Comparison of ENCODE assay signal across 8 cellular contexts in the genomic region with DNA sequence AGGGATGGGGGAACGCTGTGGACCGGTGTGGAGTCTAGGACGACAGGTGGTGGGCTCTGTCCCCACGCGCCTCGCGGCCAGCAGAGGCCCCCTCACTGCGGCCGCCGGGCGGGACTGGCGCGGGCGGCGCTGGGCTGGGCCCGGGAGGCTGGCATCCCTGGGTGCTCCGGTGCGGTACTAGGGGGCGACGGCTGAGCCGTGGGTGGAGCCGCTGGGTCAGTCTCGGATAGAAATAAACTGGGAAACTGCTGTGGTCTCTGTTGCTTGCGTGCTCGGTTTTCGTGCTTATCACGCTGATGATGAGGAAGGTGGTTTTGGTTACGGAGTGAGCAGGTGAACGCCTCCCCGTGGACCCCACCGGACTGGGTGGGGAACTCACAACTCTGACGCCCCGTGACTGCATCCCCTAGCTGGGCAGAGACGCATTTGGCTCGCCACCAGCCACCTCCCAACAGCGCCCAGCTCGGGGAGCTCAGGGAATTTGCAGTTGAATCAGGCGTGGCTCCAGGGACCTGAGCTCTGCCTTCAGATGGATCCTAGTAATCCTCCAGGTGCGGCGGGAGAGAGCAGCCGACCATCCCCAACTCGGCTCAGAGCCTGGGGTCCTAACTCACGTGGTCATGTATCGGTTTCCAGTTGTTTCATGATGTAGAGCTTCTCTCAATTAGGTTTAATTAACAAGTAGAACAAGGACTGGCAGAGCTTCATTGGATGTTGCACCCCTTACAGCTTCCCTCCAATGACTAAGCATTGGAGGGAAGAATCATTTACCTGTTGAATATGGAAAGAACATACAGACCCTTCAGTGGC. TPM values are rescaled to one million over a fixed set of nuclear protein-coding genes. Genes with fewer than 3 reads are reported as not detected.
DNase-seq lines count a peak whose midpoint lies in the region; ATAC-seq, FAIRE-seq and TF ChIP-seq lines count a peak whose summit lies in the region.

No MANE protein-coding gene starts in this region.

- H3K36me3 Mint-ChIP-seq in Caco-2 (ENCODE audit: insufficient read depth, unreplicated experiment): no peaks in the 10 kb centered on the region
- no peaks in the 10 kb centered on the region for H3K36me3 Mint-ChIP-seq in activated CD8-positive, alpha-beta T cell treated with anti-CD3 and anti-CD28 coated beads, Interleukin-2, amount 10 ng/mL, durations not matched to agents 7 days and 5 days (ENCODE audit: low read depth)
- H3K36me3 Mint-ChIP-seq in osteocyte (ENCODE audit: unreplicated experiment): no peaks in the 10 kb centered on the region

- CTCF ChIA-PET in Caco-2 (lab: Charles Lee): interaction anchor here (1.3 kb wide), 1 partner anchor 22 kb away, joined by 3 read pairs; no protein-coding TSS in a partner anchor
- CTCF ChIA-PET in activated CD8-positive, alpha-beta T cell treated with anti-CD3 and anti-CD28 coated beads, Interleukin-2, amount 10 ng/mL, durations not matched to agents 7 days and 5 days (lab: Charles Lee): interaction anchor here (1.0 to 1.6 kb wide), 2 partner anchors 12 to 31 kb away, joined by 3 to 5 read pairs; no protein-coding TSS in a partner anchor

- H3K27me3 Mint-ChIP-seq in Caco-2 (ENCODE audit: insufficient read depth, unreplicated experiment) (no peaks in the 10 kb centered on the region), osteocyte (ENCODE audit: unreplicated experiment) (peaks cover 6% of the 10 kb centered on the region)
- H3K27me3 Mint-ChIP-seq in activated CD8-positive, alpha-beta T cell treated with anti-CD3 and anti-CD28 coated beads, Interleukin-2, amount 10 ng/mL, durations not matched to agents 7 days and 5 days (ENCODE audit: low read depth): peaks cover 19% of the 10 kb centered on the region

- intact Hi-C loops in Caco-2 (cut with micrococcal nuclease; ENCODE audit: unreplicated experiment): no loop called here
- intact Hi-C loops in Right ventricle myocardium superior (cut with DNase I): no loop called here

- H3K9me3 Mint-ChIP-seq in Caco-2 (ENCODE audit: unreplicated experiment) (no peaks in the 10 kb centered on the region), osteocyte (ENCODE audit: unreplicated experiment) (peaks cover 3% of the 10 kb centered on the region)
- H3K9me3 Mint-ChIP-seq in activated CD8-positive, alpha-beta T cell treated with anti-CD3 and anti-CD28 coated beads, Interleukin-2, amount 10 ng/mL, durations not matched to agents 7 days and 5 days (ENCODE audit: insufficient read depth): no peaks in the 10 kb centered on the region

- no peaks in the 10 kb centered on the region for H3K27me3 ChIP-seq in Caco-2 (replicated peaks; ENCODE audit: control insufficient read depth, insufficient read depth, low read length)

- H3K4me3 Mint-ChIP-seq in Caco-2 (ENCODE audit: unreplicated experiment) (peak overlapping the region; percentile 70), osteocyte (ENCODE audit: unreplicated experiment) (peak overlapping the region; percentile 72)
- H3K4me3 Mint-ChIP-seq in activated CD8-positive, alpha-beta T cell treated with anti-CD3 and anti-CD28 coated beads, Interleukin-2, amount 10 ng/mL, durations not matched to agents 7 days and 5 days: peak overlapping the region; percentile 60

- no peaks in the 10 kb centered on the region for H3K36me3 ChIP-seq in Caco-2 (ENCODE audit: control insufficient read depth, insufficient read depth, low read length)

- no peaks in the 10 kb centered on the region for H3K9me3 ChIP-seq in Caco-2

- ATAC-seq in activated CD8-positive, alpha-beta T cell treated with anti-CD3 and anti-CD28 coated beads, Interleukin-2, amount 10 ng/mL, durations not matched to agents 7 days and 5 days: peak; percentile 82
- peak; percentile 69 for ATAC-seq in Right ventricle myocardium superior (ENCODE audit: poor library complexity)

- peaks cover 16% of the 10 kb centered on the region for H3K4me1 ChIP-seq in Caco-2

- POLR2A ChIA-PET in Caco-2 (lab: Charles Lee): no interaction called here
- POLR2A ChIA-PET in activated CD8-positive, alpha-beta T cell treated with anti-CD3 and anti-CD28 coated beads, Interleukin-2, amount 10 ng/mL, durations not matched to agents 7 days and 5 days (lab: Charles Lee): no interaction called here

- FAIRE-seq in HTR-8/SVneo (lab: Jason Lieb, UNC): no peak

- TF ChIP-seq CTCF in Caco-2 (IDR thresholded peaks at IDR 0.05; ENCODE audit: insufficient read depth in 1 of 2, low read depth in 1 of 2, low read length in 1 of 2, severe bottlenecking in 1 of 2, unreplicated experiment in 1 of 2) (no peak), osteocyte (IDR thresholded peaks at IDR 0.05) (no peak)

- H3K4me3 ChIP-seq in Caco-2 (ENCODE audit: low read depth, low read length): peak overlapping the region; percentile 45

- H3K4me1 Mint-ChIP-seq in Caco-2 (ENCODE audit: low read depth, unreplicated experiment): peaks cover 20% of the 10 kb centered on the region
- H3K4me1 Mint-ChIP-seq in activated CD8-positive, alpha-beta T cell treated with anti-CD3 and anti-CD28 coated beads, Interleukin-2, amount 10 ng/mL, durations not matched to agents 7 days and 5 days (ENCODE audit: low read depth): peaks cover 16% of the 10 kb centered on the region
- peaks cover 9% of the 10 kb centered on the region for H3K4me1 Mint-ChIP-seq in osteocyte (ENCODE audit: unreplicated experiment)

- BruUV-seq in Caco-2 (replicated peaks; lab: Mats Ljungman, UMichigan): no TSS peak

- H3K27ac Mint-ChIP-seq in Caco-2 (ENCODE audit: unreplicated experiment) (peak overlapping the region; percentile 49), osteocyte (ENCODE audit: unreplicated experiment) (peak overlapping the region; percentile 14)
- H3K27ac Mint-ChIP-seq in activated CD8-positive, alpha-beta T cell treated with anti-CD3 and anti-CD28 coated beads, Interleukin-2, amount 10 ng/mL, durations not matched to agents 7 days and 5 days: no peak overlapping the region

- DNase-seq in Caco-2: peak; percentile 30 to 36
- DNase-seq in LoVo (ENCODE audit: low spot score): peak; percentile 39
- DNase-seq in activated CD8-positive, alpha-beta T cell treated with anti-CD3 and anti-CD28 coated beads, Interleukin-2, amount 10 ng/mL, durations not matched to agents 7 days and 5 days: peak; percentile 24
- no peak for DNase-seq in Right ventricle myocardium superior
- DNase-seq in osteocyte (ENCODE audit: extremely low spot score, unreplicated experiment): peak; percentile 83
- DNase-seq in hippocampal formation (lab: John Stamatoyannopoulos, UW): no peak
- no peak for DNase-seq in HK-2 (ENCODE audit: unreplicated experiment)
- no peak for DNase-seq in HTR-8/SVneo (ENCODE audit: insufficient read length, low spot score)

RNA-seq across cellular contexts. Expression of a gene that starts 32.1 kb away (rescaled TPM):
- total RNA-seq in Caco-2 (2022): 31.9 and 35.9 TPM in 2 replicates
- total RNA-seq in activated CD8-positive, alpha-beta T cell treated with anti-CD3 and anti-CD28 coated beads, Interleukin-2, amount 10 ng/mL, durations not matched to agents 7 days and 5 days: 10 to 100 TPM; 22.9 to 23.7 TPM
- 5.2 TPM for total RNA-seq in Right ventricle myocardium superior
- total RNA-seq in osteocyte: 6.5 and 6.7 TPM in 2 replicates

RNA-seq across cellular contexts. Expression of a gene that starts 38.4 kb away (rescaled TPM):
- total RNA-seq in Caco-2 (2022): not detected in 2 replicates
- not detected for total RNA-seq in activated CD8-positive, alpha-beta T cell treated with anti-CD3 and anti-CD28 coated beads, Interleukin-2, amount 10 ng/mL, durations not matched to agents 7 days and 5 days
- total RNA-seq in Right ventricle myocardium superior: 0.27 TPM
- 1.1 and 1.8 TPM in 2 replicates for total RNA-seq in osteocyte

Comparison
In these comparisons a context has a peak if more than half of its experiments do, and no peak if none do; other contexts are left out.
1. DNase-seq: peak in Caco-2 (2 of 2), LoVo (single experiment), activated CD8-positive, alpha-beta T cell treated with anti-CD3 and anti-CD28 coated beads, Interleukin-2, amount 10 ng/mL, durations not matched to agents 7 days and 5 days (single experiment) and osteocyte (single experiment); none in Right ventricle myocardium superior (single experiment), hippocampal formation (0 of 2), HK-2 (single experiment) and HTR-8/SVneo (single experiment).
2. Peak in every context shown above with its lines, with median percentiles within 50 percentile points of each other: H3K4me3 Mint-ChIP-seq.